Comparison of ENCODE assay signal across 1 cellular context in genomic region chr3:82080261-82080660, GRCh38.
TF ChIP-seq lines count a peak whose summit lies in the region.

No MANE protein-coding gene starts in this region.

TF ChIP-seq in H1, 55 proteins besides CTCF, POLR2A, EP300 and RAD21 (continued from another document):
- TF ChIP-seq CHD7 (IDR thresholded peaks at IDR 0.05; ENCODE audit: insufficient replicate concordance, low read length) (no peak), POLR2AphosphoS5 (IDR thresholded peaks at IDR 0.05; ENCODE audit: low read depth, low read length) (no peak), CBX8 (IDR thresholded peaks at IDR 0.05; ENCODE audit: borderline replicate concordance, low read depth, low read length) (no peak)
TF ChIP-seq in H1: peak in this region for 0.
